ENCODE assay signal across 19 cellular contexts in genomic region chr2:105861198-105861597, GRCh38.
DNase-seq lines count a peak whose midpoint lies in the region; ATAC-seq and TF ChIP-seq lines count a peak whose summit lies in the region.
"Had no signal": no experiment of that assay in that cellular context is flagged by ENCODE, and none has a peak within 500 bp of the region (broad histone marks: within the 10 kb centered on the region; RNA-seq: fewer than 3 reads in every experiment).

No MANE protein-coding gene starts in this region.

- peaks cover 29% of the 10 kb centered on the region for H3K36me3 Mint-ChIP-seq in CD4-positive, CD25-positive, alpha-beta regulatory T cell
- H3K36me3 Mint-ChIP-seq in CD4-positive, alpha-beta memory T cell: peaks cover 34 to 71% of the 10 kb centered on the region in 2 donors
- H3K36me3 Mint-ChIP-seq in activated T-helper 17 cell treated with anti-CD3 and anti-CD28 coated beads, Interleukin-2, amount 50 U/mL, for 72 hours (ENCODE audit: low read depth): peaks cover 90% of the 10 kb centered on the region
- H3K36me3 Mint-ChIP-seq in mesothelial cell of epicardium: peaks cover 5% of the 10 kb centered on the region

- peaks cover 55 to 99% (median 90%) of the 10 kb centered on the region in 4 donors for H3K4me1 Mint-ChIP-seq in CD4-positive, CD25-positive, alpha-beta regulatory T cell
- H3K4me1 Mint-ChIP-seq in CD4-positive, alpha-beta memory T cell: peaks cover 85 to 100% (median 91%) of the 10 kb centered on the region in 4 donors
- peaks cover 79% of the 10 kb centered on the region for H3K4me1 Mint-ChIP-seq in activated T-helper 17 cell treated with anti-CD3 and anti-CD28 coated beads, Interleukin-2, amount 50 U/mL, for 72 hours
- peaks cover 42% of the 10 kb centered on the region for H3K4me1 Mint-ChIP-seq in mesothelial cell of epicardium

- TF ChIP-seq EP300 in upper lobe of left lung (IDR thresholded peaks at IDR 0.05): no peak

- H3K4me3 Mint-ChIP-seq in CD4-positive, CD25-positive, alpha-beta regulatory T cell: peak overlapping the region; percentile 41 to 73 (median 62)
- peak overlapping the region in 7 of 8 donors; percentile 43 to 94 (median 62) for H3K4me3 Mint-ChIP-seq in CD4-positive, alpha-beta memory T cell
- H3K4me3 Mint-ChIP-seq in activated T-helper 17 cell treated with anti-CD3 and anti-CD28 coated beads, Interleukin-2, amount 50 U/mL, for 72 hours: peak overlapping the region; percentile 84
- no peak overlapping the region for H3K4me3 Mint-ChIP-seq in mesothelial cell of epicardium
- H3K4me3 Mint-ChIP-seq: natural killer cell treated with Interleukin-12 subunit alpha and Interleukin-12 subunit beta and Interleukin-15 and Interleukin-18, amount 100 ng/mL, for 72 hours had no signal

- peaks cover 0 to 2% (median 0%) of the 10 kb centered on the region in 7 donors for H3K9me3 Mint-ChIP-seq in CD4-positive, CD25-positive, alpha-beta regulatory T cell
- peaks cover 0 to 2% (median 0%) of the 10 kb centered on the region in 8 donors for H3K9me3 Mint-ChIP-seq in CD4-positive, alpha-beta memory T cell
- no peaks in the 10 kb centered on the region for H3K9me3 Mint-ChIP-seq in activated T-helper 17 cell treated with anti-CD3 and anti-CD28 coated beads, Interleukin-2, amount 50 U/mL, for 72 hours
- no peaks in the 10 kb centered on the region for H3K9me3 Mint-ChIP-seq in mesothelial cell of epicardium
- H3K9me3 Mint-ChIP-seq: natural killer cell treated with Interleukin-12 subunit alpha and Interleukin-12 subunit beta and Interleukin-15 and Interleukin-18, amount 100 ng/mL, for 72 hours had no signal

- H3K27ac Mint-ChIP-seq in CD4-positive, CD25-positive, alpha-beta regulatory T cell: peak overlapping the region; percentile 92 to 99 (median 95)
- peak overlapping the region; percentile 79 to 98 (median 94) for H3K27ac Mint-ChIP-seq in CD4-positive, alpha-beta memory T cell
- peak overlapping the region; percentile 56 for H3K27ac Mint-ChIP-seq in activated T-helper 17 cell treated with anti-CD3 and anti-CD28 coated beads, Interleukin-2, amount 50 U/mL, for 72 hours
- peak overlapping the region; percentile 9 for H3K27ac Mint-ChIP-seq in mesothelial cell of epicardium
- H3K27ac Mint-ChIP-seq: natural killer cell treated with Interleukin-12 subunit alpha and Interleukin-12 subunit beta and Interleukin-15 and Interleukin-18, amount 100 ng/mL, for 72 hours had no signal

- 55 to 75% methylated on average over 7 of the region's 7 CpGs for WGBS in upper lobe of left lung, 2 donors

- POLR2A ChIA-PET in CD4-positive, alpha-beta memory T cell (lab: Charles Lee; ENCODE audit: partially characterized antibody): no interaction called here

- peak overlapping the region; percentile 85 for H3K4me3 ChIP-seq in CD4-positive, CD25-positive, alpha-beta regulatory T cell (ENCODE audit: low read depth, low read length)
- H3K4me3 ChIP-seq in CD4-positive, alpha-beta memory T cell (ENCODE audit: low read length in 2 of 2): no peak overlapping the region
- H3K4me3 ChIP-seq in upper lobe of left lung: no peak overlapping the region
- H3K4me3 ChIP-seq: esophagus squamous epithelium, left ventricle myocardium inferior, SK-N-MC, smooth muscle cell had no signal

- peak overlapping the region; percentile 88 for H3K27ac ChIP-seq in CD4-positive, CD25-positive, alpha-beta regulatory T cell (ENCODE audit: insufficient read depth, low read length, poor library complexity, severe bottlenecking)
- peak overlapping the region; percentile 47 for H3K27ac ChIP-seq in CD4-positive, alpha-beta memory T cell (ENCODE audit: low read depth, low read length)
- no peak overlapping the region for H3K27ac ChIP-seq in upper lobe of left lung
- H3K27ac ChIP-seq: esophagus squamous epithelium, left ventricle myocardium inferior, SK-N-MC, WERI-Rb-1 had no signal

- intact Hi-C loops in CD4-positive, alpha-beta memory T cell (cut with micrococcal nuclease): no loop called here

- TF ChIP-seq POLR2A in upper lobe of left lung (IDR thresholded peaks at IDR 0.05): no peak

- H3K9me3 ChIP-seq in CD4-positive, CD25-positive, alpha-beta regulatory T cell (ENCODE audit: control insufficient read depth in 2 of 2, low read length in 2 of 2): no peaks in the 10 kb centered on the region
- H3K9me3 ChIP-seq in CD4-positive, alpha-beta memory T cell (ENCODE audit: control insufficient read depth in 1 of 2, low read length in 2 of 2): no peaks in the 10 kb centered on the region
- no peaks in the 10 kb centered on the region for H3K9me3 ChIP-seq in upper lobe of left lung
- H3K9me3 ChIP-seq: esophagus squamous epithelium, left ventricle myocardium inferior had no signal

- no peak for ATAC-seq in CD4-positive, CD25-positive, alpha-beta regulatory T cell (ENCODE audit: low read depth in 2 of 2)
- no peak for ATAC-seq in activated T-helper 17 cell treated with anti-CD3 and anti-CD28 coated beads, Interleukin-2, amount 50 U/mL, for 72 hours (replicated peaks)
- ATAC-seq in upper lobe of left lung (ENCODE audit: low FRiP score in 2 of 2): no peak
- ATAC-seq: natural killer cell treated with Interleukin-12 subunit alpha and Interleukin-12 subunit beta and Interleukin-15 and Interleukin-18, amount 100 ng/mL, for 72 hours had no signal

- H3K27me3 ChIP-seq in CD4-positive, CD25-positive, alpha-beta regulatory T cell (ENCODE audit: control insufficient read depth, insufficient read depth, low read length): no peaks in the 10 kb centered on the region
- no peaks in the 10 kb centered on the region for H3K27me3 ChIP-seq in CD4-positive, alpha-beta memory T cell (ENCODE audit: insufficient read depth, low read length)
- no peaks in the 10 kb centered on the region for H3K27me3 ChIP-seq in upper lobe of left lung
- H3K27me3 ChIP-seq: esophagus squamous epithelium had no signal

- TF ChIP-seq CTCF in mesothelial cell of epicardium (IDR thresholded peaks at IDR 0.05; ENCODE audit: unreplicated experiment): no peak
- no peak for TF ChIP-seq CTCF in upper lobe of left lung (IDR thresholded peaks at IDR 0.05)

- peaks cover 10% of the 10 kb centered on the region for H3K36me3 ChIP-seq in CD4-positive, CD25-positive, alpha-beta regulatory T cell (ENCODE audit: control insufficient read depth, insufficient read depth, low read length)
- H3K36me3 ChIP-seq in CD4-positive, alpha-beta memory T cell (ENCODE audit: insufficient read depth, low read length): peaks cover 4% of the 10 kb centered on the region
- peaks cover 0 to 7% (median 0%) of the 10 kb centered on the region in 4 donors for H3K36me3 ChIP-seq in upper lobe of left lung
- H3K36me3 ChIP-seq: WERI-Rb-1 had no signal

- H3K27me3 Mint-ChIP-seq in CD4-positive, CD25-positive, alpha-beta regulatory T cell: no peaks in the 10 kb centered on the region
- no peaks in the 10 kb centered on the region for H3K27me3 Mint-ChIP-seq in CD4-positive, alpha-beta memory T cell
- H3K27me3 Mint-ChIP-seq in activated T-helper 17 cell treated with anti-CD3 and anti-CD28 coated beads, Interleukin-2, amount 50 U/mL, for 72 hours: no peaks in the 10 kb centered on the region
- H3K27me3 Mint-ChIP-seq in mesothelial cell of epicardium (ENCODE audit: low read depth): no peaks in the 10 kb centered on the region
- H3K27me3 Mint-ChIP-seq: natural killer cell treated with Interleukin-12 subunit alpha and Interleukin-12 subunit beta and Interleukin-15 and Interleukin-18, amount 100 ng/mL, for 72 hours had no signal

- peak in 2 of 3 donors; percentile 16 to 54 for DNase-seq in CD4-positive, CD25-positive, alpha-beta regulatory T cell
- DNase-seq in CD4-positive, alpha-beta memory T cell: peak in 3 of 5 donors; percentile 21 to 26 (median 25)
- no peak for DNase-seq in mesothelial cell of epicardium (ENCODE audit: low spot score in 2 of 2, unreplicated experiment in 2 of 2)
- DNase-seq in NCI-H2196 (lab: John Stamatoyannopoulos, UW; ENCODE audit: unreplicated experiment): no peak
- DNase-seq in upper lobe of left lung: no peak
- no peak for DNase-seq in ureter (ENCODE audit: low spot score)
- DNase-seq: amniotic stem cell; DMS53; esophagus squamous epithelium; left ventricle myocardium inferior; NCI-H1105 treated with DMSO at 0.1 percent for 48 hours; NCI-H2029; NCI-H774; stimulated activated CD4-positive, alpha-beta T cell treated with anti-CD3 and anti-CD28 coated beads, Interleukin-2, amount 100 ng/mL, for 24 hours; WERI-Rb-1 had no signal

- CTCF ChIA-PET in CD4-positive, alpha-beta memory T cell (lab: Charles Lee; ENCODE audit: partially characterized antibody): interaction anchor here (0.7 kb wide), 1 partner anchor 71 kb away, joined by 3 read pairs; no protein-coding TSS in a partner anchor

- peaks cover 97% of the 10 kb centered on the region for H3K4me1 ChIP-seq in CD4-positive, CD25-positive, alpha-beta regulatory T cell (ENCODE audit: control insufficient read depth, insufficient read depth, low read length, poor library complexity, severe bottlenecking)
- H3K4me1 ChIP-seq in CD4-positive, alpha-beta memory T cell (ENCODE audit: insufficient read depth, low read length): peaks cover 99% of the 10 kb centered on the region
- peaks cover 0 to 3% (median 1%) of the 10 kb centered on the region in 4 donors for H3K4me1 ChIP-seq in upper lobe of left lung

Comparison
In these comparisons a context has a peak if more than half of its experiments do, and no peak if none do; other contexts are left out.
1. DNase-seq: peak in CD4-positive, CD25-positive, alpha-beta regulatory T cell (2 of 3) and CD4-positive, alpha-beta memory T cell (3 of 5); none in mesothelial cell of epicardium (0 of 2), NCI-H2196 (single experiment), upper lobe of left lung (0 of 2) and ureter (single experiment).
2. H3K27ac ChIP-seq: peak in CD4-positive, CD25-positive, alpha-beta regulatory T cell (single experiment) and CD4-positive, alpha-beta memory T cell (single experiment); none in upper lobe of left lung (0 of 4).
3. H3K27ac Mint-ChIP-seq: peak in every context shown above with its lines; median percentile 95 in CD4-positive, CD25-positive, alpha-beta regulatory T cell; 94 in CD4-positive, alpha-beta memory T cell; 56 in activated T-helper 17 cell treated with anti-CD3 and anti-CD28 coated beads, Interleukin-2, amount 50 U/mL, for 72 hours; 9 in mesothelial cell of epicardium.